Comparison of ENCODE assay signal across 1 cellular context in the genomic region with DNA sequence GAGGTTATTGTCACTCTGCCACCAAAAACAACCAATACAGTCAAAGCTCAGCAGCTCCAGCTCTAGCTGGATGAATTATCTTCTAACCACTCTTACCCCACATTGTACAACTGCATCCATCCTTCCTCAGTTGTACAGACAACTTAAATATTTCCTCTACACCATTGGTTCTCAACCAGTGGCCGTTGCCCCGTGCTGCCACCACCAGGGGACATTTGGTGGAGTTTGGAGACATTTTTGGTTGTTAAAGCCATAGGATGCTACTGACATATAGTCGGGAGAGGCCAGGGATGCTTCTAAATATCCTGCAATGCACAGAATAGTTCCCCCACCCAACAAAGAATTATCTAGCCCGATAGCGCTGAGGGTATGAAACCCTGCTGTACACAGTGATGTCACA.
TF ChIP-seq lines count a peak whose summit lies in the region.

No MANE protein-coding gene starts in this region.

TF ChIP-seq in GM23338, 12 proteins besides CTCF, POLR2A, EP300 and RAD21 (continued from another document):
- TF ChIP-seq, protein P1, sequence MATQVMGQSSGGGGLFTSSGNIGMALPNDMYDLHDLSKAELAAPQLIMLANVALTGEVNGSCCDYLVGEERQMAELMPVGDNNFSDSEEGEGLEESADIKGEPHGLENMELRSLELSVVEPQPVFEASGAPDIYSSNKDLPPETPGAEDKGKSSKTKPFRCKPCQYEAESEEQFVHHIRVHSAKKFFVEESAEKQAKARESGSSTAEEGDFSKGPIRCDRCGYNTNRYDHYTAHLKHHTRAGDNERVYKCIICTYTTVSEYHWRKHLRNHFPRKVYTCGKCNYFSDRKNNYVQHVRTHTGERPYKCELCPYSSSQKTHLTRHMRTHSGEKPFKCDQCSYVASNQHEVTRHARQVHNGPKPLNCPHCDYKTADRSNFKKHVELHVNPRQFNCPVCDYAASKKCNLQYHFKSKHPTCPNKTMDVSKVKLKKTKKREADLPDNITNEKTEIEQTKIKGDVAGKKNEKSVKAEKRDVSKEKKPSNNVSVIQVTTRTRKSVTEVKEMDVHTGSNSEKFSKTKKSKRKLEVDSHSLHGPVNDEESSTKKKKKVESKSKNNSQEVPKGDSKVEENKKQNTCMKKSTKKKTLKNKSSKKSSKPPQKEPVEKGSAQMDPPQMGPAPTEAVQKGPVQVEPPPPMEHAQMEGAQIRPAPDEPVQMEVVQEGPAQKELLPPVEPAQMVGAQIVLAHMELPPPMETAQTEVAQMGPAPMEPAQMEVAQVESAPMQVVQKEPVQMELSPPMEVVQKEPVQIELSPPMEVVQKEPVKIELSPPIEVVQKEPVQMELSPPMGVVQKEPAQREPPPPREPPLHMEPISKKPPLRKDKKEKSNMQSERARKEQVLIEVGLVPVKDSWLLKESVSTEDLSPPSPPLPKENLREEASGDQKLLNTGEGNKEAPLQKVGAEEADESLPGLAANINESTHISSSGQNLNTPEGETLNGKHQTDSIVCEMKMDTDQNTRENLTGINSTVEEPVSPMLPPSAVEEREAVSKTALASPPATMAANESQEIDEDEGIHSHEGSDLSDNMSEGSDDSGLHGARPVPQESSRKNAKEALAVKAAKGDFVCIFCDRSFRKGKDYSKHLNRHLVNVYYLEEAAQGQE (IDR thresholded peaks at IDR 0.05; ENCODE audit: unreplicated experiment): no peak
- TF ChIP-seq, protein P2, sequence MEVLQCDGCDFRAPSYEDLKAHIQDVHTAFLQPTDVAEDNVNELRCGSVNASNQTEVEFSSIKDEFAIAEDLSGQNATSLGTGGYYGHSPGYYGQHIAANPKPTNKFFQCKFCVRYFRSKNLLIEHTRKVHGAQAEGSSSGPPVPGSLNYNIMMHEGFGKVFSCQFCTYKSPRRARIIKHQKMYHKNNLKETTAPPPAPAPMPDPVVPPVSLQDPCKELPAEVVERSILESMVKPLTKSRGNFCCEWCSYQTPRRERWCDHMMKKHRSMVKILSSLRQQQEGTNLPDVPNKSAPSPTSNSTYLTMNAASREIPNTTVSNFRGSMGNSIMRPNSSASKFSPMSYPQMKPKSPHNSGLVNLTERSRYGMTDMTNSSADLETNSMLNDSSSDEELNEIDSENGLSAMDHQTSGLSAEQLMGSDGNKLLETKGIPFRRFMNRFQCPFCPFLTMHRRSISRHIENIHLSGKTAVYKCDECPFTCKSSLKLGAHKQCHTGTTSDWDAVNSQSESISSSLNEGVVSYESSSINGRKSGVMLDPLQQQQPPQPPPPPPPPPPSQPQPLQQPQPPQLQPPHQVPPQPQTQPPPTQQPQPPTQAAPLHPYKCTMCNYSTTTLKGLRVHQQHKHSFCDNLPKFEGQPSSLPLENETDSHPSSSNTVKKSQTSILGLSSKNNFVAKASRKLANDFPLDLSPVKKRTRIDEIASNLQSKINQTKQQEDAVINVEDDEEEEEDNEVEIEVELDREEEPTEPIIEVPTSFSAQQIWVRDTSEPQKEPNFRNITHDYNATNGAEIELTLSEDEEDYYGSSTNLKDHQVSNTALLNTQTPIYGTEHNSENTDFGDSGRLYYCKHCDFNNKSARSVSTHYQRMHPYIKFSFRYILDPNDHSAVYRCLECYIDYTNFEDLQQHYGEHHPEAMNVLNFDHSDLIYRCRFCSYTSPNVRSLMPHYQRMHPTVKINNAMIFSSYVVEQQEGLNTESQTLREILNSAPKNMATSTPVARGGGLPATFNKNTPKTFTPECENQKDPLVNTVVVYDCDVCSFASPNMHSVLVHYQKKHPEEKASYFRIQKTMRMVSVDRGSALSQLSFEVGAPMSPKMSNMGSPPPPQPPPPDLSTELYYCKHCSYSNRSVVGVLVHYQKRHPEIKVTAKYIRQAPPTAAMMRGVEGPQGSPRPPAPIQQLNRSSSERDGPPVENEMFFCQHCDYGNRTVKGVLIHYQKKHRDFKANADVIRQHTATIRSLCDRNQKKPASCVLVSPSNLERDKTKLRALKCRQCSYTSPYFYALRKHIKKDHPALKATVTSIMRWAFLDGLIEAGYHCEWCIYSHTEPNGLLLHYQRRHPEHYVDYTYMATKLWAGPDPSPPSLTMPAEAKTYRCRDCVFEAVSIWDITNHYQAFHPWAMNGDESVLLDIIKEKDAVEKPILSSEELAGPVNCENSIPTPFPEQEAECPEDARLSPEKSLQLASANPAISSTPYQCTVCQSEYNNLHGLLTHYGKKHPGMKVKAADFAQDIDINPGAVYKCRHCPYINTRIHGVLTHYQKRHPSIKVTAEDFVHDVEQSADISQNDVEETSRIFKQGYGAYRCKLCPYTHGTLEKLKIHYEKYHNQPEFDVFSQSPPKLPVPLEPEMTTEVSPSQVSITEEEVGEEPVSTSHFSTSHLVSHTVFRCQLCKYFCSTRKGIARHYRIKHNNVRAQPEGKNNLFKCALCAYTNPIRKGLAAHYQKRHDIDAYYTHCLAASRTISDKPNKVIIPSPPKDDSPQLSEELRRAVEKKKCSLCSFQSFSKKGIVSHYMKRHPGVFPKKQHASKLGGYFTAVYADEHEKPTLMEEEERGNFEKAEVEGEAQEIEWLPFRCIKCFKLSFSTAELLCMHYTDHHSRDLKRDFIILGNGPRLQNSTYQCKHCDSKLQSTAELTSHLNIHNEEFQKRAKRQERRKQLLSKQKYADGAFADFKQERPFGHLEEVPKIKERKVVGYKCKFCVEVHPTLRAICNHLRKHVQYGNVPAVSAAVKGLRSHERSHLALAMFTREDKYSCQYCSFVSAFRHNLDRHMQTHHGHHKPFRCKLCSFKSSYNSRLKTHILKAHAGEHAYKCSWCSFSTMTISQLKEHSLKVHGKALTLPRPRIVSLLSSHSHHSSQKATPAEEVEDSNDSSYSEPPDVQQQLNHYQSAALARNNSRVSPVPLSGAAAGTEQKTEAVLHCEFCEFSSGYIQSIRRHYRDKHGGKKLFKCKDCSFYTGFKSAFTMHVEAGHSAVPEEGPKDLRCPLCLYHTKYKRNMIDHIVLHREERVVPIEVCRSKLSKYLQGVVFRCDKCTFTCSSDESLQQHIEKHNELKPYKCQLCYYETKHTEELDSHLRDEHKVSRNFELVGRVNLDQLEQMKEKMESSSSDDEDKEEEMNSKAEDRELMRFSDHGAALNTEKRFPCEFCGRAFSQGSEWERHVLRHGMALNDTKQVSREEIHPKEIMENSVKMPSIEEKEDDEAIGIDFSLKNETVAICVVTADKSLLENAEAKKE (CRISPR knock-in tag; IDR thresholded peaks at IDR 0.05): no peak
- TF ChIP-seq CREB1 (CRISPR knock-in tag; IDR thresholded peaks at IDR 0.05; ENCODE audit: low read depth) (no peak), POLR2AphosphoS5 (IDR thresholded peaks at IDR 0.05; ENCODE audit: low read depth) (no peak), EZH2 (IDR thresholded peaks at IDR 0.05; ENCODE audit: low read depth, unreplicated experiment) (no peak)
TF ChIP-seq in GM23338: peak in this region for 0.
